11 cellular contexts compared by ENCODE assay signal in genomic region chr6:114989279-114989964, GRCh38.
DNase-seq lines count a peak whose midpoint lies in the region; ATAC-seq and TF ChIP-seq lines count a peak whose summit lies in the region.
"Had no signal": no experiment of that assay in that cellular context is flagged by ENCODE, and none has a peak within 500 bp of the region (broad histone marks: within the 10 kb centered on the region; RNA-seq: fewer than 3 reads in every experiment).

No MANE protein-coding gene starts in this region.

- H3K36me3 ChIP-seq in smooth muscle cell (ENCODE audit: low read depth): no peaks in the 10 kb centered on the region

- H3K4me1 ChIP-seq in smooth muscle cell (ENCODE audit: low read depth): no peaks in the 10 kb centered on the region

- H3K27ac Mint-ChIP-seq in activated T-helper 2 cell treated with anti-CD3 and anti-CD28 coated beads, Interferon-gamma antibody, Interleukin-2, Interleukin-4, amounts not matched to agents 10 μg/mL and 5 μg/mL and 100 μg/mL, durations not matched to agents 14 hours and 24 hours and 36 hours: peak overlapping the region; percentile 98

- no peaks in the 10 kb centered on the region for H3F3A ChIP-seq in smooth muscle cell (ENCODE audit: low read depth)

- peaks cover 23% of the 10 kb centered on the region for H3K4me1 Mint-ChIP-seq in activated T-helper 2 cell treated with anti-CD3 and anti-CD28 coated beads, Interferon-gamma antibody, Interleukin-2, Interleukin-4, amounts not matched to agents 10 μg/mL and 5 μg/mL and 100 μg/mL, durations not matched to agents 14 hours and 24 hours and 36 hours (ENCODE audit: low read depth)
- H3K4me1 Mint-ChIP-seq: naive B cell had no signal

- H3K9me3 Mint-ChIP-seq in activated T-helper 2 cell treated with anti-CD3 and anti-CD28 coated beads, Interferon-gamma antibody, Interleukin-2, Interleukin-4, amounts not matched to agents 10 μg/mL and 5 μg/mL and 100 μg/mL, durations not matched to agents 14 hours and 24 hours and 36 hours: peaks cover 20% of the 10 kb centered on the region

- peak; percentile 61 for DNase-seq in activated T-helper 2 cell treated with anti-CD3 and anti-CD28 coated beads, Interferon-gamma antibody, Interleukin-2, Interleukin-4, amounts not matched to agents 10 μg/mL and 5 μg/mL and 100 μg/mL, durations not matched to agents 14 hours and 24 hours and 36 hours (ENCODE audit: low spot score)
- DNase-seq in smooth muscle cell (lab: John Stamatoyannopoulos, UW; ENCODE audit: unreplicated experiment) (no peak), NCI-H774 (lab: John Stamatoyannopoulos, UW) (no peak), amniotic stem cell (lab: John Stamatoyannopoulos, UW) (no peak)
- DNase-seq: naive B cell, NCI-H1092 treated with DMSO at 0.1 percent for 48 hours, SW 1271 had no signal

- WGBS in smooth muscle cell (ENCODE audit: low lambda C conversion rate): 97% methylated on average over 5 of the region's 5 CpGs

- H2AFZ ChIP-seq in smooth muscle cell (ENCODE audit: low read depth): no peak overlapping the region

- no peak overlapping the region for H3K4me2 ChIP-seq in smooth muscle cell

- no peak overlapping the region for H3K4me3 ChIP-seq in smooth muscle cell

- H3K27me3 Mint-ChIP-seq in activated T-helper 2 cell treated with anti-CD3 and anti-CD28 coated beads, Interferon-gamma antibody, Interleukin-2, Interleukin-4, amounts not matched to agents 10 μg/mL and 5 μg/mL and 100 μg/mL, durations not matched to agents 14 hours and 24 hours and 36 hours (ENCODE audit: low read depth): no peaks in the 10 kb centered on the region
- H3K27me3 Mint-ChIP-seq: naive B cell had no signal

- intact Hi-C loops in activated T-helper 2 cell treated with anti-CD3 and anti-CD28 coated beads, Interferon-gamma antibody, Interleukin-2, Interleukin-4, amounts not matched to agents 10 μg/mL and 5 μg/mL and 100 μg/mL, durations not matched to agents 14 hours and 24 hours and 36 hours (cut with micrococcal nuclease): loop anchor here (1.0 to 2.0 kb wide), 2 partner anchors 12 to 901 kb away; no protein-coding TSS in a partner anchor

- H3K27ac ChIP-seq in smooth muscle cell (ENCODE audit: low read depth): no peak overlapping the region

- H3K9ac ChIP-seq in smooth muscle cell (ENCODE audit: low read depth): no peak overlapping the region

- peak; percentile 96 for ATAC-seq in GM18511 (IDR thresholded peaks at IDR 0.05; ENCODE audit: unreplicated experiment)
- peak; percentile 81 for ATAC-seq in GM21360 (IDR thresholded peaks at IDR 0.05; ENCODE audit: unreplicated experiment)
- peak; percentile 83 for ATAC-seq in HG03108 (IDR thresholded peaks at IDR 0.05; ENCODE audit: unreplicated experiment)
- ATAC-seq in GM19328 (IDR thresholded peaks at IDR 0.05; ENCODE audit: unreplicated experiment): no peak

- H3K27me3 ChIP-seq in smooth muscle cell (ENCODE audit: low read depth): no peaks in the 10 kb centered on the region

- H4K20me1 ChIP-seq in smooth muscle cell (ENCODE audit: low read depth): no peaks in the 10 kb centered on the region

- H3K4me3 Mint-ChIP-seq in activated T-helper 2 cell treated with anti-CD3 and anti-CD28 coated beads, Interferon-gamma antibody, Interleukin-2, Interleukin-4, amounts not matched to agents 10 μg/mL and 5 μg/mL and 100 μg/mL, durations not matched to agents 14 hours and 24 hours and 36 hours (ENCODE audit: low read depth): no peak overlapping the region
- H3K4me3 Mint-ChIP-seq: naive B cell had no signal

- no peaks in the 10 kb centered on the region for H3K79me2 ChIP-seq in smooth muscle cell (ENCODE audit: low read depth)

- H3K9me3 ChIP-seq in smooth muscle cell (replicated peaks; ENCODE audit: low read depth): no peaks in the 10 kb centered on the region

- TF ChIP-seq CTCF in smooth muscle cell (IDR thresholded peaks at IDR 0.05; ENCODE audit: borderline replicate concordance, insufficient read depth, poor library complexity, severe bottlenecking): no peak

- peaks cover 27% of the 10 kb centered on the region for H3K36me3 Mint-ChIP-seq in activated T-helper 2 cell treated with anti-CD3 and anti-CD28 coated beads, Interferon-gamma antibody, Interleukin-2, Interleukin-4, amounts not matched to agents 10 μg/mL and 5 μg/mL and 100 μg/mL, durations not matched to agents 14 hours and 24 hours and 36 hours (ENCODE audit: low read depth)
- H3K36me3 Mint-ChIP-seq: naive B cell had no signal
